21 cellular contexts compared by ENCODE assay signal in genomic region chr22:39904864-39905263, GRCh38. TPM values are rescaled to one million over a fixed set of nuclear protein-coding genes. Genes with fewer than 3 reads are reported as not detected.
DNase-seq lines count a peak whose midpoint lies in the region; ATAC-seq and TF ChIP-seq lines count a peak whose summit lies in the region.
"Had no signal": no experiment of that assay in that cellular context is flagged by ENCODE, and none has a peak within 500 bp of the region (broad histone marks: within the 10 kb centered on the region; RNA-seq: fewer than 3 reads in every experiment).

No MANE protein-coding gene starts in this region.

- DNase-seq in activated naive CD4-positive, alpha-beta T cell treated with anti-CD3 and anti-CD28 coated beads, Interleukin-2, amount 10 ng/mL, durations not matched to agents 7 days and 5 days, result no peak
- no peak for DNase-seq in activated naive CD4-positive, alpha-beta T cell treated with anti-CD3 and anti-CD28 coated beads, Interleukin-2, amount 50 U/mL, for 16 hours
- no peak for DNase-seq in activated CD4-positive, alpha-beta memory T cell treated with anti-CD3 and anti-CD28 coated beads, Interleukin-2, amount 10 ng/mL, durations not matched to agents 7 days and 5 days
- no peak for DNase-seq in effector memory CD4-positive, alpha-beta T cell
- DNase-seq in upper lobe of right lung (no peak), medulla oblongata (ENCODE audit: extremely low spot score) (no peak), HEK293T (ENCODE audit: extremely low spot score) (no peak), retina (no peak)
- DNase-seq: activated CD4-positive, alpha-beta T cell treated with anti-CD3 and anti-CD28 coated beads for 4 hours; DMS53; dorsolateral prefrontal cortex; foreskin melanocyte; hypothalamus; MM.1S; NCI-H187; pancreas; right lobe of liver; thyroid gland had no signal

- H3K27ac ChIP-seq in effector memory CD4-positive, alpha-beta T cell (ENCODE audit: insufficient read depth, low read length, poor library complexity, severe bottlenecking), result peak overlapping the region; percentile 81
- H3K27ac ChIP-seq in upper lobe of right lung, result no peak overlapping the region
- H3K27ac ChIP-seq: cardiac muscle cell, dorsolateral prefrontal cortex, HL-60, pancreas, right lobe of liver, thyroid gland had no signal

- no peaks in the 10 kb centered on the region for H3K9me3 ChIP-seq in effector memory CD4-positive, alpha-beta T cell (ENCODE audit: control insufficient read depth, low read length)
- no peaks in the 10 kb centered on the region for H3K9me3 ChIP-seq in upper lobe of right lung
- H3K9me3 ChIP-seq: pancreas, right lobe of liver, thyroid gland had no signal

- H3K27me3 Mint-ChIP-seq in activated naive CD4-positive, alpha-beta T cell treated with anti-CD3 and anti-CD28 coated beads, Interleukin-2, amount 10 ng/mL, durations not matched to agents 7 days and 5 days, result no peaks in the 10 kb centered on the region
- H3K27me3 Mint-ChIP-seq in activated CD4-positive, alpha-beta memory T cell treated with anti-CD3 and anti-CD28 coated beads, Interleukin-2, amount 10 ng/mL, durations not matched to agents 7 days and 5 days, result no peaks in the 10 kb centered on the region

- peak overlapping the region; percentile 84 for H3K27ac Mint-ChIP-seq in activated naive CD4-positive, alpha-beta T cell treated with anti-CD3 and anti-CD28 coated beads, Interleukin-2, amount 10 ng/mL, durations not matched to agents 7 days and 5 days
- peak overlapping the region; percentile 85 for H3K27ac Mint-ChIP-seq in activated CD4-positive, alpha-beta memory T cell treated with anti-CD3 and anti-CD28 coated beads, Interleukin-2, amount 10 ng/mL, durations not matched to agents 7 days and 5 days

- no peak for TF ChIP-seq CTCF in upper lobe of right lung (IDR thresholded peaks at IDR 0.05)

- peaks cover 49% of the 10 kb centered on the region for H3K36me3 Mint-ChIP-seq in activated naive CD4-positive, alpha-beta T cell treated with anti-CD3 and anti-CD28 coated beads, Interleukin-2, amount 10 ng/mL, durations not matched to agents 7 days and 5 days
- peaks cover 55% of the 10 kb centered on the region for H3K36me3 Mint-ChIP-seq in activated CD4-positive, alpha-beta memory T cell treated with anti-CD3 and anti-CD28 coated beads, Interleukin-2, amount 10 ng/mL, durations not matched to agents 7 days and 5 days (ENCODE audit: low read depth)

- intact Hi-C loops in upper lobe of right lung (cut with DNase I), result no loop called here

- ATAC-seq in upper lobe of right lung, result no peak
- ATAC-seq: pancreas, right lobe of liver had no signal

- CTCF ChIA-PET in activated naive CD4-positive, alpha-beta T cell treated with anti-CD3 and anti-CD28 coated beads, Interleukin-2, amount 10 ng/mL, durations not matched to agents 7 days and 5 days (lab: Charles Lee), result interaction anchor here (0.8 to 1.7 kb wide), 2 partner anchors 28 to 32 kb away, joined by 3 to 5 read pairs; no protein-coding TSS in a partner anchor
- CTCF ChIA-PET in activated CD4-positive, alpha-beta memory T cell treated with anti-CD3 and anti-CD28 coated beads, Interleukin-2, amount 10 ng/mL, durations not matched to agents 7 days and 5 days (lab: Charles Lee), result interaction anchor here (1.1 to 3.5 kb wide), 6 partner anchors 12 to 47 kb away, joined by 3 to 13 read pairs (median 7); no protein-coding TSS in a partner anchor
- CTCF ChIA-PET in HEK293T (lab: Yijun Ruan, JAX), result no interaction called here

- no peaks in the 10 kb centered on the region for H3K27me3 ChIP-seq in effector memory CD4-positive, alpha-beta T cell (replicated peaks; ENCODE audit: control insufficient read depth, insufficient read depth, low read length, poor library complexity, severe bottlenecking)
- peaks cover 33% of the 10 kb centered on the region for H3K27me3 ChIP-seq in upper lobe of right lung
- H3K27me3 ChIP-seq: cardiac muscle cell, pancreas, right lobe of liver, thyroid gland had no signal

- H3K9me3 Mint-ChIP-seq in activated naive CD4-positive, alpha-beta T cell treated with anti-CD3 and anti-CD28 coated beads, Interleukin-2, amount 10 ng/mL, durations not matched to agents 7 days and 5 days, result no peaks in the 10 kb centered on the region
- H3K9me3 Mint-ChIP-seq in activated CD4-positive, alpha-beta memory T cell treated with anti-CD3 and anti-CD28 coated beads, Interleukin-2, amount 10 ng/mL, durations not matched to agents 7 days and 5 days, result no peaks in the 10 kb centered on the region

- peak overlapping the region; percentile 65 for H3K4me3 ChIP-seq in effector memory CD4-positive, alpha-beta T cell (ENCODE audit: insufficient read depth, low read depth, low read length, poor library complexity, severe bottlenecking)
- H3K4me3 ChIP-seq in upper lobe of right lung, result peak overlapping the region; percentile 31
- H3K4me3 ChIP-seq: cardiac muscle cell, dorsolateral prefrontal cortex, pancreas, right lobe of liver, thyroid gland had no signal

- peaks cover 47% of the 10 kb centered on the region for H3K4me1 Mint-ChIP-seq in activated naive CD4-positive, alpha-beta T cell treated with anti-CD3 and anti-CD28 coated beads, Interleukin-2, amount 10 ng/mL, durations not matched to agents 7 days and 5 days
- H3K4me1 Mint-ChIP-seq in activated CD4-positive, alpha-beta memory T cell treated with anti-CD3 and anti-CD28 coated beads, Interleukin-2, amount 10 ng/mL, durations not matched to agents 7 days and 5 days, result peaks cover 40% of the 10 kb centered on the region

- H3K36me3 ChIP-seq in effector memory CD4-positive, alpha-beta T cell (ENCODE audit: control insufficient read depth, insufficient read depth, low read length), result no peaks in the 10 kb centered on the region
- H3K36me3 ChIP-seq in upper lobe of right lung, result no peaks in the 10 kb centered on the region
- H3K36me3 ChIP-seq: cardiac muscle cell, pancreas, right lobe of liver, thyroid gland had no signal

- POLR2A ChIA-PET in activated CD4-positive, alpha-beta memory T cell treated with anti-CD3 and anti-CD28 coated beads, Interleukin-2, amount 10 ng/mL, durations not matched to agents 7 days and 5 days (lab: Charles Lee), result interaction anchor here (0.8 to 17.3 kb wide), 9 partner anchors 9 to 385 kb away, joined by 3 to 447 read pairs (median 4); partner anchors contain the start of genes ATF4 and TMA7B
- POLR2A ChIA-PET in HEK293T (lab: Yijun Ruan, JAX), result no interaction called here

- peak overlapping the region; percentile 94 for H3K4me3 Mint-ChIP-seq in activated naive CD4-positive, alpha-beta T cell treated with anti-CD3 and anti-CD28 coated beads, Interleukin-2, amount 10 ng/mL, durations not matched to agents 7 days and 5 days
- peak overlapping the region; percentile 87 for H3K4me3 Mint-ChIP-seq in activated CD4-positive, alpha-beta memory T cell treated with anti-CD3 and anti-CD28 coated beads, Interleukin-2, amount 10 ng/mL, durations not matched to agents 7 days and 5 days

- peaks cover 36% of the 10 kb centered on the region for H3K4me1 ChIP-seq in effector memory CD4-positive, alpha-beta T cell (ENCODE audit: control insufficient read depth, insufficient read depth, low read length, poor library complexity, severe bottlenecking)
- peaks cover 3% of the 10 kb centered on the region for H3K4me1 ChIP-seq in upper lobe of right lung
- H3K4me1 ChIP-seq: pancreas, right lobe of liver had no signal

TF ChIP-seq in HEK293T, 16 proteins besides CTCF, POLR2A, EP300 and RAD21:
- no peak for TF ChIP-seq NFRKB (IDR thresholded peaks at IDR 0.05)
- no peak for TF ChIP-seq HDGF (IDR thresholded peaks at IDR 0.05; ENCODE audit: borderline replicate concordance)
- no peak for TF ChIP-seq BHLHE40 (IDR thresholded peaks at IDR 0.05; ENCODE audit: borderline replicate concordance)
- TF ChIP-seq TARDBP (IDR thresholded peaks at IDR 0.05), result no peak
- no peak for TF ChIP-seq PKNOX1 (IDR thresholded peaks at IDR 0.05)
- TF ChIP-seq FOXK2 (IDR thresholded peaks at IDR 0.05), result no peak
- TF ChIP-seq L3MBTL2 (conservative IDR thresholded peaks at IDR 0.05), result no peak
- no peak for TF ChIP-seq CTBP1 (IDR thresholded peaks at IDR 0.05; ENCODE audit: borderline replicate concordance)
- TF ChIP-seq ZNF384 (IDR thresholded peaks at IDR 0.05), result no peak
- no peak for TF ChIP-seq FOXA1 (IDR thresholded peaks at IDR 0.05)
- no peak for TF ChIP-seq SUZ12 (IDR thresholded peaks at IDR 0.05)
- TF ChIP-seq ARNT (IDR thresholded peaks at IDR 0.05), result no peak
- TF ChIP-seq FOXM1 (IDR thresholded peaks at IDR 0.05; ENCODE audit: borderline replicate concordance), result no peak
- TF ChIP-seq LEF1 (IDR thresholded peaks at IDR 0.05; ENCODE audit: borderline replicate concordance), result no peak
- no peak for TF ChIP-seq ELF4 (IDR thresholded peaks at IDR 0.05)
- TF ChIP-seq SP1 (IDR thresholded peaks at IDR 0.05), result no peak

RNA-seq across cellular contexts. Expression of gene GRAP2, which starts 4.0 kb away (rescaled TPM):
- 100 to 1,000 TPM; 108 to 111 TPM for total RNA-seq in activated CD4-positive, alpha-beta memory T cell treated with anti-CD3 and anti-CD28 coated beads, Interleukin-2, amount 10 ng/mL, durations not matched to agents 7 days and 5 days
- total RNA-seq in upper lobe of right lung, result 10.1 TPM
- total RNA-seq: lung microvascular endothelial cell had no signal

RNA-seq across cellular contexts. Expression of gene ENTHD1, which starts 11.3 kb away (rescaled TPM):
- total RNA-seq in activated CD4-positive, alpha-beta memory T cell treated with anti-CD3 and anti-CD28 coated beads, Interleukin-2, amount 10 ng/mL, durations not matched to agents 7 days and 5 days, result under 1 TPM in 1 of 2 experiments, not detected in 1; 0.13 TPM
- total RNA-seq in upper lobe of right lung, result not detected
- total RNA-seq: cardiac muscle cell, dorsolateral prefrontal cortex, lung microvascular endothelial cell, pancreas, right lobe of liver had no signal

RNA-seq across cellular contexts. Expression of gene TMA7B, which starts 55.3 kb away (rescaled TPM):
- total RNA-seq in activated CD4-positive, alpha-beta memory T cell treated with anti-CD3 and anti-CD28 coated beads, Interleukin-2, amount 10 ng/mL, durations not matched to agents 7 days and 5 days, result 1 to 10 TPM; 3.7 to 4.3 TPM
- 0.69 TPM for total RNA-seq in upper lobe of right lung
- total RNA-seq: cardiac muscle cell, lung microvascular endothelial cell had no signal
